In the genomic region with DNA sequence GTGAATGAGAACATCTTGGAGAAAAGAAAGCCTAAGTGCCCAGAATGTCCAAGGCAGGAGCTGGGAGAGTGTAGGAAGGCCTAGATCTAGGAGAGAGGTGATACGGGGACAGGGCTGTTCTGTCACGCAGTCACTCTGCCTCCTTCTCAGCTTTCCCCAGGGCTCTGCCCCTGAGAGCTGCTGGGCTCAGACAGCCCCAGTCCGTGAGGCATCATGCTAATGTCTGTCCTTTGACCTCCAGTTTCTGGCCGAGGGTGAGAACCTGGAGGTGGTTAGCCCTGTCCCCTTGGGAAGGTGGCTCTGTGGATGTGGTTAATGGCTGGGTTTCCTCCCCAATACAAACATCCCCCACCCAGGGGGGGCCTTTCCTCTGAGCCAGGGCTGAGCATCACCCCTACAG, we compare ENCODE assay signal across 25 cellular contexts.
"Had no signal": no experiment of that assay in that cellular context is flagged by ENCODE, and none has a peak within 500 bp of the region (broad histone marks: within the 10 kb centered on the region; RNA-seq: fewer than 3 reads in every experiment).

No MANE protein-coding gene starts in this region.

- H3K4me1 ChIP-seq: colonic mucosa, gastrocnemius medialis, prostate gland, right atrium auricular region, upper lobe of right lung, uterus had no signal

- H3K9me3 Mint-ChIP-seq: dendritic cell treated with granulocyte-macrophage colony-stimulating factor and Interleukin-4, amounts not matched to agents 40 ng/mL and 50 ng/mL, for 4 days; endodermal cell; memory B cell; natural killer cell; neural crest cell; stimulated activated naive B cell treated with anti-CD40 and anti-IgM and Interleukin-4, amounts not matched to agents 10 μg/mL and 1 μg/mL and 100 μg/mL, for 72 hours; stimulated activated naive CD8-positive, alpha-beta T cell treated with anti-CD3 and anti-CD28 coated beads, Interleukin-15, Interleukin-2, amounts not matched to agents 100 ng/mL and 50 ng/mL, for 24 hours had no signal

- H3K36me3 Mint-ChIP-seq: memory B cell; natural killer cell; stimulated activated naive B cell treated with anti-CD40 and anti-IgM and Interleukin-4, amounts not matched to agents 10 μg/mL and 1 μg/mL and 100 μg/mL, for 72 hours had no signal

- H3K27ac ChIP-seq: colonic mucosa, epithelial cell of prostate, gastrocnemius medialis, prostate gland, right atrium auricular region, sigmoid colon, thoracic aorta, tibial nerve, upper lobe of right lung, uterus had no signal

- H3K4me3 ChIP-seq: colonic mucosa, gastrocnemius medialis, lung, prostate gland, right atrium auricular region, sigmoid colon, thoracic aorta, tibial nerve, upper lobe of right lung, uterus had no signal

- ATAC-seq: esophagus mucosa; gastrocnemius medialis; left lobe of liver; natural killer cell; stimulated activated naive B cell treated with anti-CD40 and anti-IgM and Interleukin-4, amounts not matched to agents 10 μg/mL and 1 μg/mL and 100 μg/mL, for 72 hours; upper lobe of right lung had no signal

- H3K9me3 ChIP-seq: colonic mucosa, gastrocnemius medialis, prostate gland, right atrium auricular region, sigmoid colon, thoracic aorta, tibial nerve, upper lobe of right lung, uterus had no signal

- H3K4me3 Mint-ChIP-seq: dendritic cell treated with granulocyte-macrophage colony-stimulating factor and Interleukin-4, amounts not matched to agents 40 ng/mL and 50 ng/mL, for 4 days; endodermal cell; memory B cell; natural killer cell; neural crest cell; stimulated activated naive B cell treated with anti-CD40 and anti-IgM and Interleukin-4, amounts not matched to agents 10 μg/mL and 1 μg/mL and 100 μg/mL, for 72 hours; stimulated activated naive CD8-positive, alpha-beta T cell treated with anti-CD3 and anti-CD28 coated beads, Interleukin-15, Interleukin-2, amounts not matched to agents 100 ng/mL and 50 ng/mL, for 24 hours had no signal

- H3K36me3 ChIP-seq: colonic mucosa, gastrocnemius medialis, prostate gland, right atrium auricular region, sigmoid colon, thoracic aorta, tibial nerve, upper lobe of right lung, uterus had no signal

- DNase-seq: colonic mucosa; effector CD8-positive, alpha-beta T cell; endodermal cell; foreskin fibroblast; gastrocnemius medialis; head of caudate nucleus; kidney; natural killer cell; sigmoid colon; stimulated activated CD4-positive, alpha-beta T cell treated with anti-CD3 and anti-CD28 coated beads, Interleukin-4, amount 100 ng/mL, for 4 hours; stimulated activated naive B cell treated with anti-CD40 and anti-IgM and Interleukin-4, amounts not matched to agents 10 μg/mL and 1 μg/mL and 100 μg/mL, for 72 hours; upper lobe of right lung; uterus had no signal

- H3K27ac Mint-ChIP-seq: dendritic cell treated with granulocyte-macrophage colony-stimulating factor and Interleukin-4, amounts not matched to agents 40 ng/mL and 50 ng/mL, for 4 days; endodermal cell; memory B cell; natural killer cell; stimulated activated naive B cell treated with anti-CD40 and anti-IgM and Interleukin-4, amounts not matched to agents 10 μg/mL and 1 μg/mL and 100 μg/mL, for 72 hours; stimulated activated naive CD8-positive, alpha-beta T cell treated with anti-CD3 and anti-CD28 coated beads, Interleukin-15, Interleukin-2, amounts not matched to agents 100 ng/mL and 50 ng/mL, for 24 hours had no signal

- H3K27me3 ChIP-seq: colonic mucosa, right atrium auricular region, sigmoid colon, tibial nerve, upper lobe of right lung, uterus had no signal
